Comparison of ENCODE assay signal across 1 cellular context in the genomic region with DNA sequence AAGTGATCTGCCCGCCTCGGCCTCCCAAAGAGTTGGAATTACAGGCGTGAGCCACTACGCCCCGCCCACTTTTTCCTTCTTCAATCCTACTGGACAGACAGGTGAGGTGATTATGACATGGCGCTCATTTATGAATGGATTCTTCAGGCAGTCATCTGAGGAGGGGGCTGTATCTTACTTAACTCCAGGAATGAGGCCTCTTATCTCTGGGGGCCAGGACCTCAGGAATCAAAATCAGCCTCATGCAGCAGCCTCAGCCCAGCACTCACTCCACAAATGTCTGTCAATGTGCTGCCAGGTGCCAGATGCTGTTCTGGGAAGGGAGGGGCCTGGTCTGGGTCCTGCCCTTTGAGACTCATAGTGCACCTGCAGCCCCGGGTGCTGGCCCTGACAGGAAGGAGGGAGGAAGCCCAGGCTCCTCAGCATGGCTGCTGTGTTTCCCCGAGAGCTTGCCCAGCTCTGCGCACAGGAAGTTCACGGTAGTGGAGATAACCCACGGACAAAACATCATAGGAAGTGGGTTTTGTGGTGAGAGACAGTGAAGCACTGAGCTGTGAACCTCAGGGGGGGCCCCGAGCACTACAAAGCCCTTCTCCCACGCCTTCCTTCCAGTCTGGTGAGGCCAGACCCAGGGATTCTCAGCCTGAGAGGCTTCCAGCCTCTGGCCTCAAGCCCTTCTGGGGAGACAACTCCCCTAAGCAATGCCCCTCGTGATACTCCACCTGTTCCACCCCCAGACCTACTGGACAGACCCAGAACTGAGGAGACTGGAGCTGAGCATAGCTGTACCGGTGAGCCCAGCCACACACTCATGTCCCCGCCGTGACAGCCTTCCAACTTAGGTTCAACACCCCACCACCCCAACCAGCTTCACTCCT.
A peak's percentile ranks its signal among the peaks of the same experiment; 100 is the strongest.
TF ChIP-seq lines count a peak whose summit lies in the region.

No MANE protein-coding gene starts in this region.

TF ChIP-seq in GM12878, 131 proteins besides CTCF, POLR2A, EP300 and RAD21 (continued from another document and continues in another):
- TF ChIP-seq ETV6 (conservative IDR thresholded peaks at IDR 0.05 in 1 of 2, IDR thresholded peaks at IDR 0.05 in 1 of 2; ENCODE audit: borderline replicate concordance in 1 of 2, low read depth in 1 of 2) = peak in 1 of 2 experiments; percentile 100; a peak in 2 of 4 replicates
- TF ChIP-seq, protein P1, sequence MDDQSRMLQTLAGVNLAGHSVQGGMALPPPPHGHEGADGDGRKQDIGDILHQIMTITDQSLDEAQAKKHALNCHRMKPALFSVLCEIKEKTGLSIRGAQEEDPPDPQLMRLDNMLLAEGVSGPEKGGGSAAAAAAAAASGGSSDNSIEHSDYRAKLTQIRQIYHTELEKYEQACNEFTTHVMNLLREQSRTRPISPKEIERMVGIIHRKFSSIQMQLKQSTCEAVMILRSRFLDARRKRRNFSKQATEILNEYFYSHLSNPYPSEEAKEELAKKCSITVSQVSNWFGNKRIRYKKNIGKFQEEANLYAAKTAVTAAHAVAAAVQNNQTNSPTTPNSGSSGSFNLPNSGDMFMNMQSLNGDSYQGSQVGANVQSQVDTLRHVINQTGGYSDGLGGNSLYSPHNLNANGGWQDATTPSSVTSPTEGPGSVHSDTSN (IDR thresholded peaks at IDR 0.05; ENCODE audit: insufficient replicate concordance, low read depth, low read length) = peak; percentile 24
- peak; percentile 97 for TF ChIP-seq FOXM1 (IDR thresholded peaks at IDR 0.05; ENCODE audit: low read depth, low read length)
- no peak for TF ChIP-seq STAT3 (IDR thresholded peaks at IDR 0.05; ENCODE audit: low read depth, low read length)
- TF ChIP-seq RUNX3 (IDR thresholded peaks at IDR 0.05; ENCODE audit: low read length) = peak; percentile 100
- no peak for TF ChIP-seq POLR2AphosphoS2 (IDR thresholded peaks at IDR 0.05; ENCODE audit: low read depth, low read length)
- TF ChIP-seq CBFB (IDR thresholded peaks at IDR 0.05; ENCODE audit: low read depth) = peak; percentile 100
- peak; percentile 98; the same call in 1 of the 2 replicates for TF ChIP-seq MTA3 (IDR thresholded peaks at IDR 0.05; ENCODE audit: borderline replicate concordance, low read length)
- TF ChIP-seq NRF1 (conservative IDR thresholded peaks at IDR 0.05; ENCODE audit: low read depth, low read length) = no peak
- no peak for TF ChIP-seq ZNF622 (IDR thresholded peaks at IDR 0.05)
- no peak for TF ChIP-seq ZNF217 (IDR thresholded peaks at IDR 0.05)
- TF ChIP-seq, protein P2, sequence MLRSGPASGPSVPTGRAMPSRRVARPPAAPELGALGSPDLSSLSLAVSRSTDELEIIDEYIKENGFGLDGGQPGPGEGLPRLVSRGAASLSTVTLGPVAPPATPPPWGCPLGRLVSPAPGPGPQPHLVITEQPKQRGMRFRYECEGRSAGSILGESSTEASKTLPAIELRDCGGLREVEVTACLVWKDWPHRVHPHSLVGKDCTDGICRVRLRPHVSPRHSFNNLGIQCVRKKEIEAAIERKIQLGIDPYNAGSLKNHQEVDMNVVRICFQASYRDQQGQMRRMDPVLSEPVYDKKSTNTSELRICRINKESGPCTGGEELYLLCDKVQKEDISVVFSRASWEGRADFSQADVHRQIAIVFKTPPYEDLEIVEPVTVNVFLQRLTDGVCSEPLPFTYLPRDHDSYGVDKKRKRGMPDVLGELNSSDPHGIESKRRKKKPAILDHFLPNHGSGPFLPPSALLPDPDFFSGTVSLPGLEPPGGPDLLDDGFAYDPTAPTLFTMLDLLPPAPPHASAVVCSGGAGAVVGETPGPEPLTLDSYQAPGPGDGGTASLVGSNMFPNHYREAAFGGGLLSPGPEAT (IDR thresholded peaks at IDR 0.05; ENCODE audit: low read depth) = peak; percentile 76
- TF ChIP-seq CEBPB (IDR thresholded peaks at IDR 0.05; ENCODE audit: borderline replicate concordance in 1 of 2, low read depth in 2 of 2, low read length in 2 of 2) = peak in 1 of 2 experiments; percentile 98; a peak in 2 of 4 replicates
- peak; percentile 98 for TF ChIP-seq EED (IDR thresholded peaks at IDR 0.05; ENCODE audit: low read depth)
- TF ChIP-seq TAF1 (IDR thresholded peaks at IDR 0.05; ENCODE audit: borderline replicate concordance, low read depth, low read length) = no peak; the same call in 1 of the 2 replicates
- TF ChIP-seq BRCA1 (IDR thresholded peaks at IDR 0.05; ENCODE audit: low read depth, low read length) = no peak
- TF ChIP-seq, protein P3, sequence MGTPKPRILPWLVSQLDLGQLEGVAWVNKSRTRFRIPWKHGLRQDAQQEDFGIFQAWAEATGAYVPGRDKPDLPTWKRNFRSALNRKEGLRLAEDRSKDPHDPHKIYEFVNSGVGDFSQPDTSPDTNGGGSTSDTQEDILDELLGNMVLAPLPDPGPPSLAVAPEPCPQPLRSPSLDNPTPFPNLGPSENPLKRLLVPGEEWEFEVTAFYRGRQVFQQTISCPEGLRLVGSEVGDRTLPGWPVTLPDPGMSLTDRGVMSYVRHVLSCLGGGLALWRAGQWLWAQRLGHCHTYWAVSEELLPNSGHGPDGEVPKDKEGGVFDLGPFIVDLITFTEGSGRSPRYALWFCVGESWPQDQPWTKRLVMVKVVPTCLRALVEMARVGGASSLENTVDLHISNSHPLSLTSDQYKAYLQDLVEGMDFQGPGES (IDR thresholded peaks at IDR 0.05) = no peak
- TF ChIP-seq, protein P4, sequence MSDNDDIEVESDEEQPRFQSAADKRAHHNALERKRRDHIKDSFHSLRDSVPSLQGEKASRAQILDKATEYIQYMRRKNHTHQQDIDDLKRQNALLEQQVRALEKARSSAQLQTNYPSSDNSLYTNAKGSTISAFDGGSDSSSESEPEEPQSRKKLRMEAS (IDR thresholded peaks at IDR 0.05; ENCODE audit: low read depth, low read length) = no peak; the same call in 1 of the 2 replicates
- TF ChIP-seq TCF12 (IDR thresholded peaks at IDR 0.05; ENCODE audit: low read depth, low read length) = peak; percentile 97
- TF ChIP-seq EZH2 (IDR thresholded peaks at IDR 0.05; ENCODE audit: borderline replicate concordance, control insufficient read depth, low read depth, low read length) = no peak
- peak; percentile 90 for TF ChIP-seq BHLHE40 (IDR thresholded peaks at IDR 0.05; ENCODE audit: borderline replicate concordance in 1 of 2, low read depth in 2 of 2, low read length in 1 of 2)
- TF ChIP-seq ZNF24 (IDR thresholded peaks at IDR 0.05) = no peak
- TF ChIP-seq, protein P5, sequence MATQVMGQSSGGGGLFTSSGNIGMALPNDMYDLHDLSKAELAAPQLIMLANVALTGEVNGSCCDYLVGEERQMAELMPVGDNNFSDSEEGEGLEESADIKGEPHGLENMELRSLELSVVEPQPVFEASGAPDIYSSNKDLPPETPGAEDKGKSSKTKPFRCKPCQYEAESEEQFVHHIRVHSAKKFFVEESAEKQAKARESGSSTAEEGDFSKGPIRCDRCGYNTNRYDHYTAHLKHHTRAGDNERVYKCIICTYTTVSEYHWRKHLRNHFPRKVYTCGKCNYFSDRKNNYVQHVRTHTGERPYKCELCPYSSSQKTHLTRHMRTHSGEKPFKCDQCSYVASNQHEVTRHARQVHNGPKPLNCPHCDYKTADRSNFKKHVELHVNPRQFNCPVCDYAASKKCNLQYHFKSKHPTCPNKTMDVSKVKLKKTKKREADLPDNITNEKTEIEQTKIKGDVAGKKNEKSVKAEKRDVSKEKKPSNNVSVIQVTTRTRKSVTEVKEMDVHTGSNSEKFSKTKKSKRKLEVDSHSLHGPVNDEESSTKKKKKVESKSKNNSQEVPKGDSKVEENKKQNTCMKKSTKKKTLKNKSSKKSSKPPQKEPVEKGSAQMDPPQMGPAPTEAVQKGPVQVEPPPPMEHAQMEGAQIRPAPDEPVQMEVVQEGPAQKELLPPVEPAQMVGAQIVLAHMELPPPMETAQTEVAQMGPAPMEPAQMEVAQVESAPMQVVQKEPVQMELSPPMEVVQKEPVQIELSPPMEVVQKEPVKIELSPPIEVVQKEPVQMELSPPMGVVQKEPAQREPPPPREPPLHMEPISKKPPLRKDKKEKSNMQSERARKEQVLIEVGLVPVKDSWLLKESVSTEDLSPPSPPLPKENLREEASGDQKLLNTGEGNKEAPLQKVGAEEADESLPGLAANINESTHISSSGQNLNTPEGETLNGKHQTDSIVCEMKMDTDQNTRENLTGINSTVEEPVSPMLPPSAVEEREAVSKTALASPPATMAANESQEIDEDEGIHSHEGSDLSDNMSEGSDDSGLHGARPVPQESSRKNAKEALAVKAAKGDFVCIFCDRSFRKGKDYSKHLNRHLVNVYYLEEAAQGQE (IDR thresholded peaks at IDR 0.05; ENCODE audit: low read depth, low read length) = 0 out of 2 replicates have a peak, but pooled peaks have one; percentile 36
- TF ChIP-seq SMARCA5 (IDR thresholded peaks at IDR 0.05) = 0 out of 2 replicates have a peak, but pooled peaks have one; percentile 38
- TF ChIP-seq, protein P6, sequence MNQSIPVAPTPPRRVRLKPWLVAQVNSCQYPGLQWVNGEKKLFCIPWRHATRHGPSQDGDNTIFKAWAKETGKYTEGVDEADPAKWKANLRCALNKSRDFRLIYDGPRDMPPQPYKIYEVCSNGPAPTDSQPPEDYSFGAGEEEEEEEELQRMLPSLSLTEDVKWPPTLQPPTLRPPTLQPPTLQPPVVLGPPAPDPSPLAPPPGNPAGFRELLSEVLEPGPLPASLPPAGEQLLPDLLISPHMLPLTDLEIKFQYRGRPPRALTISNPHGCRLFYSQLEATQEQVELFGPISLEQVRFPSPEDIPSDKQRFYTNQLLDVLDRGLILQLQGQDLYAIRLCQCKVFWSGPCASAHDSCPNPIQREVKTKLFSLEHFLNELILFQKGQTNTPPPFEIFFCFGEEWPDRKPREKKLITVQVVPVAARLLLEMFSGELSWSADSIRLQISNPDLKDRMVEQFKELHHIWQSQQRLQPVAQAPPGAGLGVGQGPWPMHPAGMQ (IDR thresholded peaks at IDR 0.05; ENCODE audit: borderline replicate concordance) = no peak
- TF ChIP-seq BACH1 (IDR thresholded peaks at IDR 0.05; ENCODE audit: borderline replicate concordance) = peak; percentile 86
- TF ChIP-seq TCF3 (IDR thresholded peaks at IDR 0.05; ENCODE audit: borderline replicate concordance, insufficient read depth, low read depth, low read length) = peak; percentile 97
- no peak for TF ChIP-seq SREBF2 (IDR thresholded peaks at IDR 0.05; ENCODE audit: low read length)
- TF ChIP-seq KLF5 (IDR thresholded peaks at IDR 0.05; ENCODE audit: partially characterized antibody) = peak; percentile 62
- TF ChIP-seq POLR2AphosphoS5 (IDR thresholded peaks at IDR 0.05; ENCODE audit: low read length) = peak; percentile 57; the same call in 1 of the 2 replicates
- TF ChIP-seq, protein P7, sequence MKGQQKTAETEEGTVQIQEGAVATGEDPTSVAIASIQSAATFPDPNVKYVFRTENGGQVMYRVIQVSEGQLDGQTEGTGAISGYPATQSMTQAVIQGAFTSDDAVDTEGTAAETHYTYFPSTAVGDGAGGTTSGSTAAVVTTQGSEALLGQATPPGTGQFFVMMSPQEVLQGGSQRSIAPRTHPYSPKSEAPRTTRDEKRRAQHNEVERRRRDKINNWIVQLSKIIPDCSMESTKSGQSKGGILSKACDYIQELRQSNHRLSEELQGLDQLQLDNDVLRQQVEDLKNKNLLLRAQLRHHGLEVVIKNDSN (IDR thresholded peaks at IDR 0.05; ENCODE audit: borderline replicate concordance, extremely low read length, insufficient read depth, low read depth, low read length) = no peak
- no peak for TF ChIP-seq SREBF1 (IDR thresholded peaks at IDR 0.05; ENCODE audit: low read length)
- no peak for TF ChIP-seq ZNF274 (IDR thresholded peaks at IDR 0.05; ENCODE audit: insufficient read depth, insufficient read length)
- TF ChIP-seq MEF2A (IDR thresholded peaks at IDR 0.05; ENCODE audit: insufficient read depth, low read depth, low read length) = peak; percentile 82
- no peak for TF ChIP-seq SIN3A (IDR thresholded peaks at IDR 0.05; ENCODE audit: low read depth, low read length)
- TF ChIP-seq ESRRA (IDR thresholded peaks at IDR 0.05; ENCODE audit: low read length) = no peak
- TF ChIP-seq SMAD5 (IDR thresholded peaks at IDR 0.05; ENCODE audit: low read depth) = no peak
- TF ChIP-seq POU2F2 (IDR thresholded peaks at IDR 0.05; ENCODE audit: borderline replicate concordance, low read depth, low read length) = peak; percentile 81; the same call in 2 of the 3 replicates
- no peak for TF ChIP-seq KDM1A (IDR thresholded peaks at IDR 0.05; ENCODE audit: borderline replicate concordance)
- no peak for TF ChIP-seq STAT1 (conservative IDR thresholded peaks at IDR 0.05)
- TF ChIP-seq, protein P8, sequence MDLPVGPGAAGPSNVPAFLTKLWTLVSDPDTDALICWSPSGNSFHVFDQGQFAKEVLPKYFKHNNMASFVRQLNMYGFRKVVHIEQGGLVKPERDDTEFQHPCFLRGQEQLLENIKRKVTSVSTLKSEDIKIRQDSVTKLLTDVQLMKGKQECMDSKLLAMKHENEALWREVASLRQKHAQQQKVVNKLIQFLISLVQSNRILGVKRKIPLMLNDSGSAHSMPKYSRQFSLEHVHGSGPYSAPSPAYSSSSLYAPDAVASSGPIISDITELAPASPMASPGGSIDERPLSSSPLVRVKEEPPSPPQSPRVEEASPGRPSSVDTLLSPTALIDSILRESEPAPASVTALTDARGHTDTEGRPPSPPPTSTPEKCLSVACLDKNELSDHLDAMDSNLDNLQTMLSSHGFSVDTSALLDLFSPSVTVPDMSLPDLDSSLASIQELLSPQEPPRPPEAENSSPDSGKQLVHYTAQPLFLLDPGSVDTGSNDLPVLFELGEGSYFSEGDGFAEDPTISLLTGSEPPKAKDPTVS (IDR thresholded peaks at IDR 0.05; ENCODE audit: low read depth, low read length) = no peak
- TF ChIP-seq NR2F1 (conservative IDR thresholded peaks at IDR 0.05) = peak; percentile 84
- TF ChIP-seq, protein P9, sequence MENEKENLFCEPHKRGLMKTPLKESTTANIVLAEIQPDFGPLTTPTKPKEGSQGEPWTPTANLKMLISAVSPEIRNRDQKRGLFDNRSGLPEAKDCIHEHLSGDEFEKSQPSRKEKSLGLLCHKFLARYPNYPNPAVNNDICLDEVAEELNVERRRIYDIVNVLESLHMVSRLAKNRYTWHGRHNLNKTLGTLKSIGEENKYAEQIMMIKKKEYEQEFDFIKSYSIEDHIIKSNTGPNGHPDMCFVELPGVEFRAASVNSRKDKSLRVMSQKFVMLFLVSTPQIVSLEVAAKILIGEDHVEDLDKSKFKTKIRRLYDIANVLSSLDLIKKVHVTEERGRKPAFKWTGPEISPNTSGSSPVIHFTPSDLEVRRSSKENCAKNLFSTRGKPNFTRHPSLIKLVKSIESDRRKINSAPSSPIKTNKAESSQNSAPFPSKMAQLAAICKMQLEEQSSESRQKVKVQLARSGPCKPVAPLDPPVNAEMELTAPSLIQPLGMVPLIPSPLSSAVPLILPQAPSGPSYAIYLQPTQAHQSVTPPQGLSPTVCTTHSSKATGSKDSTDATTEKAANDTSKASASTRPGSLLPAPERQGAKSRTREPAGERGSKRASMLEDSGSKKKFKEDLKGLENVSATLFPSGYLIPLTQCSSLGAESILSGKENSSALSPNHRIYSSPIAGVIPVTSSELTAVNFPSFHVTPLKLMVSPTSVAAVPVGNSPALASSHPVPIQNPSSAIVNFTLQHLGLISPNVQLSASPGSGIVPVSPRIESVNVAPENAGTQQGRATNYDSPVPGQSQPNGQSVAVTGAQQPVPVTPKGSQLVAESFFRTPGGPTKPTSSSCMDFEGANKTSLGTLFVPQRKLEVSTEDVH (IDR thresholded peaks at IDR 0.05; ENCODE audit: low read depth, partially characterized antibody) = no peak
- TF ChIP-seq, protein P10, sequence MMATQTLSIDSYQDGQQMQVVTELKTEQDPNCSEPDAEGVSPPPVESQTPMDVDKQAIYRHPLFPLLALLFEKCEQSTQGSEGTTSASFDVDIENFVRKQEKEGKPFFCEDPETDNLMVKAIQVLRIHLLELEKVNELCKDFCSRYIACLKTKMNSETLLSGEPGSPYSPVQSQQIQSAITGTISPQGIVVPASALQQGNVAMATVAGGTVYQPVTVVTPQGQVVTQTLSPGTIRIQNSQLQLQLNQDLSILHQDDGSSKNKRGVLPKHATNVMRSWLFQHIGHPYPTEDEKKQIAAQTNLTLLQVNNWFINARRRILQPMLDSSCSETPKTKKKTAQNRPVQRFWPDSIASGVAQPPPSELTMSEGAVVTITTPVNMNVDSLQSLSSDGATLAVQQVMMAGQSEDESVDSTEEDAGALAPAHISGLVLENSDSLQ (IDR thresholded peaks at IDR 0.05) = peak; percentile 83
- TF ChIP-seq MEF2B (IDR thresholded peaks at IDR 0.05; ENCODE audit: partially characterized antibody, poor library complexity, severe bottlenecking) = peak; percentile 89
